ENCODE assay signal across 1 cellular context in the genomic region with DNA sequence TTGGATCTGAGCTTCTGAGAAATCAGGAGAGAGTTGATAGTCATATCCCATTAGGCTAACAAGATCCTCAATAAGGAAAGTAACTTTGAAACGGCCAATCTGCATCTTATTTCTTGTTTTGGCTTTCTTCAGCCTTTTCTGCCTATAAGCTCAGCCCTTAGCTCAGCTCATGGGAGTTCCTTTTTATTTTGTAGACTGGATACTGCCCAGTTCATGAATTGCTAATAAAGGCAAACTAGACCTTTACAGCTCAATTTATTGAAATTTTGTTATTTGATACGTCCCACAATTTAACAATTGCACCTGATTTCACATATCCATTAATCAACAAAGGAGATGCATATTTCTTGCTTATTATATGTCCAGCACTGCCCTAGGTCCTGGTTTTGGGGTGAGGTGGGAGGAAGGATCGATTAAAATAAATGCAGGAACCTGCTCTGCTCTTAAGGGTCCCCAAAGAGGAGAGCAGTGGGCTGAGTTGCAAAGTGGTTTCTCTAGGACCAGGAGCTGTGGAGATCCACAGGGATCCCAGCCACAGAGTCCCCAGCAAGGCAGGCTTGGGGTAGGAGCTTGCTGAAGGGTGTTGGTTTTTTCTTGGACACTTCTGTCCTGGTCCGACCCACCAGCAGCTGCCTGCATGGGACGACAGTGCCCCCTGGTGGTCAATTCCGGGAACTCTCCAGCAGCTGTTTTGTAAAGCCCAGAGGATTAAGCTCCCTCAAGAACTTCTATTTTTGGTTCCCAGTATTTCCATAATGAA.
TF ChIP-seq lines count a peak whose summit lies in the region.

No MANE protein-coding gene starts in this region.

TF ChIP-seq in K562, 482 proteins besides CTCF, POLR2A, EP300 and RAD21 (continued from another document and continues in another):
- TF ChIP-seq, protein P1, sequence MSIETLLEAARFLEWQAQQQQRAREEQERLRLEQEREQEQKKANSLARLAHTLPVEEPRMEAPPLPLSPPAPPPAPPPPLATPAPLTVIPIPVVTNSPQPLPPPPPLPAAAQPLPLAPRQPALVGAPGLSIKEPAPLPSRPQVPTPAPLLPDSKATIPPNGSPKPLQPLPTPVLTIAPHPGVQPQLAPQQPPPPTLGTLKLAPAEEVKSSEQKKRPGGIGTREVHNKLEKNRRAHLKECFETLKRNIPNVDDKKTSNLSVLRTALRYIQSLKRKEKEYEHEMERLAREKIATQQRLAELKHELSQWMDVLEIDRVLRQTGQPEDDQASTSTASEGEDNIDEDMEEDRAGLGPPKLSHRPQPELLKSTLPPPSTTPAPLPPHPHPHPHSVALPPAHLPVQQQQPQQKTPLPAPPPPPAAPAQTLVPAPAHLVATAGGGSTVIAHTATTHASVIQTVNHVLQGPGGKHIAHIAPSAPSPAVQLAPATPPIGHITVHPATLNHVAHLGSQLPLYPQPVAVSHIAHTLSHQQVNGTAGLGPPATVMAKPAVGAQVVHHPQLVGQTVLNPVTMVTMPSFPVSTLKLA (conservative IDR thresholded peaks at IDR 0.05): 0 out of 4 replicates have a peak, but pooled peaks of 1 of the 2 experiments have one; percentile 8
- TF ChIP-seq ZNF589 (CRISPR knock-in tag; IDR thresholded peaks at IDR 0.05; ENCODE audit: low read depth) (no peak), ZBTB1 (CRISPR knock-in tag; IDR thresholded peaks at IDR 0.05; ENCODE audit: borderline replicate concordance, low read depth) (no peak), KLF1 (tag; IDR thresholded peaks at IDR 0.05) (no peak), ATF1 (CRISPR knock-in tag; IDR thresholded peaks at IDR 0.05) (no peak), ATF1 (tag; IDR thresholded peaks at IDR 0.05) (no peak), SMARCA5 (IDR thresholded peaks at IDR 0.05) (no peak), ZBED1 (IDR thresholded peaks at IDR 0.05) (no peak), TAL1 (IDR thresholded peaks at IDR 0.05) (no peak)
- TF ChIP-seq, protein P2, sequence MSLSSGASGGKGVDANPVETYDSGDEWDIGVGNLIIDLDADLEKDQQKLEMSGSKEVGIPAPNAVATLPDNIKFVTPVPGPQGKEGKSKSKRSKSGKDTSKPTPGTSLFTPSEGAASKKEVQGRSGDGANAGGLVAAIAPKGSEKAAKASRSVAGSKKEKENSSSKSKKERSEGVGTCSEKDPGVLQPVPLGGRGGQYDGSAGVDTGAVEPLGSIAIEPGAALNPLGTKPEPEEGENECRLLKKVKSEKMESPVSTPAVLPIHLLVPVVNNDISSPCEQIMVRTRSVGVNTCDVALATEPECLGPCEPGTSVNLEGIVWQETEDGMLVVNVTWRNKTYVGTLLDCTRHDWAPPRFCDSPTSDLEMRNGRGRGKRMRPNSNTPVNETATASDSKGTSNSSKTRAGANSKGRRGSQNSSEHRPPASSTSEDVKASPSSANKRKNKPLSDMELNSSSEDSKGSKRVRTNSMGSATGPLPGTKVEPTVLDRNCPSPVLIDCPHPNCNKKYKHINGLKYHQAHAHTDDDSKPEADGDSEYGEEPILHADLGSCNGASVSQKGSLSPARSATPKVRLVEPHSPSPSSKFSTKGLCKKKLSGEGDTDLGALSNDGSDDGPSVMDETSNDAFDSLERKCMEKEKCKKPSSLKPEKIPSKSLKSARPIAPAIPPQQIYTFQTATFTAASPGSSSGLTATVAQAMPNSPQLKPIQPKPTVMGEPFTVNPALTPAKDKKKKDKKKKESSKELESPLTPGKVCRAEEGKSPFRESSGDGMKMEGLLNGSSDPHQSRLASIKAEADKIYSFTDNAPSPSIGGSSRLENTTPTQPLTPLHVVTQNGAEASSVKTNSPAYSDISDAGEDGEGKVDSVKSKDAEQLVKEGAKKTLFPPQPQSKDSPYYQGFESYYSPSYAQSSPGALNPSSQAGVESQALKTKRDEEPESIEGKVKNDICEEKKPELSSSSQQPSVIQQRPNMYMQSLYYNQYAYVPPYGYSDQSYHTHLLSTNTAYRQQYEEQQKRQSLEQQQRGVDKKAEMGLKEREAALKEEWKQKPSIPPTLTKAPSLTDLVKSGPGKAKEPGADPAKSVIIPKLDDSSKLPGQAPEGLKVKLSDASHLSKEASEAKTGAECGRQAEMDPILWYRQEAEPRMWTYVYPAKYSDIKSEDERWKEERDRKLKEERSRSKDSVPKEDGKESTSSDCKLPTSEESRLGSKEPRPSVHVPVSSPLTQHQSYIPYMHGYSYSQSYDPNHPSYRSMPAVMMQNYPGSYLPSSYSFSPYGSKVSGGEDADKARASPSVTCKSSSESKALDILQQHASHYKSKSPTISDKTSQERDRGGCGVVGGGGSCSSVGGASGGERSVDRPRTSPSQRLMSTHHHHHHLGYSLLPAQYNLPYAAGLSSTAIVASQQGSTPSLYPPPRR (CRISPR knock-in tag; IDR thresholded peaks at IDR 0.05; ENCODE audit: borderline replicate concordance): no peak
- TF ChIP-seq, protein P3, sequence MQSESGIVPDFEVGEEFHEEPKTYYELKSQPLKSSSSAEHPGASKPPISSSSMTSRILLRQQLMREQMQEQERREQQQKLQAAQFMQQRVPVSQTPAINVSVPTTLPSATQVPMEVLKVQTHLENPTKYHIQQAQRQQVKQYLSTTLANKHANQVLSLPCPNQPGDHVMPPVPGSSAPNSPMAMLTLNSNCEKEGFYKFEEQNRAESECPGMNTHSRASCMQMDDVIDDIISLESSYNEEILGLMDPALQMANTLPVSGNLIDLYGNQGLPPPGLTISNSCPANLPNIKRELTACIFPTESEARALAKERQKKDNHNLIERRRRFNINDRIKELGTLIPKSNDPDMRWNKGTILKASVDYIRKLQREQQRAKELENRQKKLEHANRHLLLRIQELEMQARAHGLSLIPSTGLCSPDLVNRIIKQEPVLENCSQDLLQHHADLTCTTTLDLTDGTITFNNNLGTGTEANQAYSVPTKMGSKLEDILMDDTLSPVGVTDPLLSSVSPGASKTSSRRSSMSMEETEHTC (IDR thresholded peaks at IDR 0.05): no peak
- TF ChIP-seq, protein P4, sequence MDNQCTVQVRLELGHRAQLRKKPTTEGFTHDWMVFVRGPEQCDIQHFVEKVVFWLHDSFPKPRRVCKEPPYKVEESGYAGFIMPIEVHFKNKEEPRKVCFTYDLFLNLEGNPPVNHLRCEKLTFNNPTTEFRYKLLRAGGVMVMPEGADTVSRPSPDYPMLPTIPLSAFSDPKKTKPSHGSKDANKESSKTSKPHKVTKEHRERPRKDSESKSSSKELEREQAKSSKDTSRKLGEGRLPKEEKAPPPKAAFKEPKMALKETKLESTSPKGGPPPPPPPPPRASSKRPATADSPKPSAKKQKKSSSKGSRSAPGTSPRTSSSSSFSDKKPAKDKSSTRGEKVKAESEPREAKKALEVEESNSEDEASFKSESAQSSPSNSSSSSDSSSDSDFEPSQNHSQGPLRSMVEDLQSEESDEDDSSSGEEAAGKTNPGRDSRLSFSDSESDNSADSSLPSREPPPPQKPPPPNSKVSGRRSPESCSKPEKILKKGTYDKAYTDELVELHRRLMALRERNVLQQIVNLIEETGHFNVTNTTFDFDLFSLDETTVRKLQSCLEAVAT (IDR thresholded peaks at IDR 0.05): no peak
- TF ChIP-seq, protein P5, sequence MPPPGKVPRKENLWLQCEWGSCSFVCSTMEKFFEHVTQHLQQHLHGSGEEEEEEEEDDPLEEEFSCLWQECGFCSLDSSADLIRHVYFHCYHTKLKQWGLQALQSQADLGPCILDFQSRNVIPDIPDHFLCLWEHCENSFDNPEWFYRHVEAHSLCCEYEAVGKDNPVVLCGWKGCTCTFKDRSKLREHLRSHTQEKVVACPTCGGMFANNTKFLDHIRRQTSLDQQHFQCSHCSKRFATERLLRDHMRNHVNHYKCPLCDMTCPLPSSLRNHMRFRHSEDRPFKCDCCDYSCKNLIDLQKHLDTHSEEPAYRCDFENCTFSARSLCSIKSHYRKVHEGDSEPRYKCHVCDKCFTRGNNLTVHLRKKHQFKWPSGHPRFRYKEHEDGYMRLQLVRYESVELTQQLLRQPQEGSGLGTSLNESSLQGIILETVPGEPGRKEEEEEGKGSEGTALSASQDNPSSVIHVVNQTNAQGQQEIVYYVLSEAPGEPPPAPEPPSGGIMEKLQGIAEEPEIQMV (tag; conservative IDR thresholded peaks at IDR 0.05; ENCODE audit: low read depth): no peak
- TF ChIP-seq, protein P6, sequence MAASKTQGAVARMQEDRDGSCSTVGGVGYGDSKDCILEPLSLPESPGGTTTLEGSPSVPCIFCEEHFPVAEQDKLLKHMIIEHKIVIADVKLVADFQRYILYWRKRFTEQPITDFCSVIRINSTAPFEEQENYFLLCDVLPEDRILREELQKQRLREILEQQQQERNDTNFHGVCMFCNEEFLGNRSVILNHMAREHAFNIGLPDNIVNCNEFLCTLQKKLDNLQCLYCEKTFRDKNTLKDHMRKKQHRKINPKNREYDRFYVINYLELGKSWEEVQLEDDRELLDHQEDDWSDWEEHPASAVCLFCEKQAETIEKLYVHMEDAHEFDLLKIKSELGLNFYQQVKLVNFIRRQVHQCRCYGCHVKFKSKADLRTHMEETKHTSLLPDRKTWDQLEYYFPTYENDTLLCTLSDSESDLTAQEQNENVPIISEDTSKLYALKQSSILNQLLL (CRISPR knock-in tag; IDR thresholded peaks at IDR 0.05; ENCODE audit: borderline replicate concordance): no peak
- TF ChIP-seq, protein P7, sequence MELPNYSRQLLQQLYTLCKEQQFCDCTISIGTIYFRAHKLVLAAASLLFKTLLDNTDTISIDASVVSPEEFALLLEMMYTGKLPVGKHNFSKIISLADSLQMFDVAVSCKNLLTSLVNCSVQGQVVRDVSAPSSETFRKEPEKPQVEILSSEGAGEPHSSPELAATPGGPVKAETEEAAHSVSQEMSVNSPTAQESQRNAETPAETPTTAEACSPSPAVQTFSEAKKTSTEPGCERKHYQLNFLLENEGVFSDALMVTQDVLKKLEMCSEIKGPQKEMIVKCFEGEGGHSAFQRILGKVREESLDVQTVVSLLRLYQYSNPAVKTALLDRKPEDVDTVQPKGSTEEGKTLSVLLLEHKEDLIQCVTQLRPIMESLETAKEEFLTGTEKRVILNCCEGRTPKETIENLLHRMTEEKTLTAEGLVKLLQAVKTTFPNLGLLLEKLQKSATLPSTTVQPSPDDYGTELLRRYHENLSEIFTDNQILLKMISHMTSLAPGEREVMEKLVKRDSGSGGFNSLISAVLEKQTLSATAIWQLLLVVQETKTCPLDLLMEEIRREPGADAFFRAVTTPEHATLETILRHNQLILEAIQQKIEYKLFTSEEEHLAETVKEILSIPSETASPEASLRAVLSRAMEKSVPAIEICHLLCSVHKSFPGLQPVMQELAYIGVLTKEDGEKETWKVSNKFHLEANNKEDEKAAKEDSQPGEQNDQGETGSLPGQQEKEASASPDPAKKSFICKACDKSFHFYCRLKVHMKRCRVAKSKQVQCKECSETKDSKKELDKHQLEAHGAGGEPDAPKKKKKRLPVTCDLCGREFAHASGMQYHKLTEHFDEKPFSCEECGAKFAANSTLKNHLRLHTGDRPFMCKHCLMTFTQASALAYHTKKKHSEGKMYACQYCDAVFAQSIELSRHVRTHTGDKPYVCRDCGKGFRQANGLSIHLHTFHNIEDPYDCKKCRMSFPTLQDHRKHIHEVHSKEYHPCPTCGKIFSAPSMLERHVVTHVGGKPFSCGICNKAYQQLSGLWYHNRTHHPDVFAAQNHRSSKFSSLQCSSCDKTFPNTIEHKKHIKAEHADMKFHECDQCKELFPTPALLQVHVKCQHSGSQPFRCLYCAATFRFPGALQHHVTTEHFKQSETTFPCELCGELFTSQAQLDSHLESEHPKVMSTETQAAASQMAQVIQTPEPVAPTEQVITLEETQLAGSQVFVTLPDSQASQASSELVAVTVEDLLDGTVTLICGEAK (IDR thresholded peaks at IDR 0.05): no peak
- TF ChIP-seq, protein P7 (CRISPR knock-in tag; IDR thresholded peaks at IDR 0.05): no peak
- TF ChIP-seq, protein P8, sequence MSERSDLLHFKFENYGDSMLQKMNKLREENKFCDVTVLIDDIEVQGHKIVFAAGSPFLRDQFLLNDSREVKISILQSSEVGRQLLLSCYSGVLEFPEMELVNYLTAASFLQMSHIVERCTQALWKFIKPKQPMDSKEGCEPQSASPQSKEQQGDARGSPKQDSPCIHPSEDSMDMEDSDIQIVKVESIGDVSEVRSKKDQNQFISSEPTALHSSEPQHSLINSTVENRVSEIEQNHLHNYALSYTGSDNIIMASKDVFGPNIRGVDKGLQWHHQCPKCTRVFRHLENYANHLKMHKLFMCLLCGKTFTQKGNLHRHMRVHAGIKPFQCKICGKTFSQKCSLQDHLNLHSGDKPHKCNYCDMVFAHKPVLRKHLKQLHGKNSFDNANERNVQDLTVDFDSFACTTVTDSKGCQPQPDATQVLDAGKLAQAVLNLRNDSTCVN (CRISPR knock-in tag; IDR thresholded peaks at IDR 0.05): no peak
- TF ChIP-seq, protein P9, sequence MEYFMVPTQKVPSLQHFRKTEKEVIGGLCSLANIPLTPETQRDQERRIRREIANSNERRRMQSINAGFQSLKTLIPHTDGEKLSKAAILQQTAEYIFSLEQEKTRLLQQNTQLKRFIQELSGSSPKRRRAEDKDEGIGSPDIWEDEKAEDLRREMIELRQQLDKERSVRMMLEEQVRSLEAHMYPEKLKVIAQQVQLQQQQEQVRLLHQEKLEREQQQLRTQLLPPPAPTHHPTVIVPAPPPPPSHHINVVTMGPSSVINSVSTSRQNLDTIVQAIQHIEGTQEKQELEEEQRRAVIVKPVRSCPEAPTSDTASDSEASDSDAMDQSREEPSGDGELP (CRISPR knock-in tag; IDR thresholded peaks at IDR 0.05; ENCODE audit: borderline replicate concordance): peak; percentile 95
- TF ChIP-seq, protein P10, sequence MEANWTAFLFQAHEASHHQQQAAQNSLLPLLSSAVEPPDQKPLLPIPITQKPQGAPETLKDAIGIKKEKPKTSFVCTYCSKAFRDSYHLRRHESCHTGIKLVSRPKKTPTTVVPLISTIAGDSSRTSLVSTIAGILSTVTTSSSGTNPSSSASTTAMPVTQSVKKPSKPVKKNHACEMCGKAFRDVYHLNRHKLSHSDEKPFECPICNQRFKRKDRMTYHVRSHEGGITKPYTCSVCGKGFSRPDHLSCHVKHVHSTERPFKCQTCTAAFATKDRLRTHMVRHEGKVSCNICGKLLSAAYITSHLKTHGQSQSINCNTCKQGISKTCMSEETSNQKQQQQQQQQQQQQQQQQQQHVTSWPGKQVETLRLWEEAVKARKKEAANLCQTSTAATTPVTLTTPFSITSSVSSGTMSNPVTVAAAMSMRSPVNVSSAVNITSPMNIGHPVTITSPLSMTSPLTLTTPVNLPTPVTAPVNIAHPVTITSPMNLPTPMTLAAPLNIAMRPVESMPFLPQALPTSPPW (CRISPR knock-in tag; IDR thresholded peaks at IDR 0.05): no peak
